24 cellular contexts compared by ENCODE assay signal in the genomic region with DNA sequence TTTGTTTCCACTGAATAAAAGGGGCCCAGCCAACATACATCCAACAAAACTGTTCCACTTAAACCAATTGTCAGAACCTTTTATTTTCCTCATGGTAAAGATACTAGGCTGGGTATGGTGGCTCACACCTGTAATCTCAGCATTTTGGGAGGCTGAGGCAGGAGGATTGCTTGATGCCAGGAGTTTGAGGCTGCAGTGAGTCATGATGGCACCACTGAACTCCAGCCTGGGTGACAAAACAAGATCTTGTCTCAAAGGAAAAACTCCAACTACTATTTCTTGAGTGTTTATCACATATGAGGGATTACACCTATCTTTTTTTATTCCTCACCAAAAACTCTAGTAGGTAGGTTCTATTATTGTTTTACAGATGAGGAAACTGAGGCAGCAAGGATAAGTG. TPM values are rescaled to one million over a fixed set of nuclear protein-coding genes. Genes with fewer than 3 reads are reported as not detected.
DNase-seq lines count a peak whose midpoint lies in the region; FAIRE-seq and TF ChIP-seq lines count a peak whose summit lies in the region.
"Had no signal": no experiment of that assay in that cellular context is flagged by ENCODE, and none has a peak within 500 bp of the region (broad histone marks: within the 10 kb centered on the region; RNA-seq: fewer than 3 reads in every experiment).

No MANE protein-coding gene starts in this region.

- no peak overlapping the region for H3K4me3 ChIP-seq in neutrophil (ENCODE audit: low read depth in 1 of 2, low read length in 1 of 2)
- H3K4me3 ChIP-seq: tibial nerve had no signal

- peak overlapping the region; percentile 48 for H3K27ac Mint-ChIP-seq in activated CD4-positive, alpha-beta T cell treated with anti-CD3 and anti-CD28 coated beads, Interleukin-2, amount 10 ng/mL, durations not matched to agents 24 days and 14 days
- 0 out of 2 replicates have a peak overlapping the region, but pooled peaks have one; percentile 12 for H3K27ac Mint-ChIP-seq in HFFc6
- H3K27ac Mint-ChIP-seq in activated naive CD8-positive, alpha-beta T cell treated with anti-CD3 and anti-CD28 coated beads for 36 hours = peak overlapping the region; percentile 30

- TF ChIP-seq CTCF in HFFc6 (IDR thresholded peaks at IDR 0.05) (no peak), neutrophil (IDR thresholded peaks at IDR 0.05) (no peak)

- no peaks in the 10 kb centered on the region for H3K27me3 Mint-ChIP-seq in activated CD4-positive, alpha-beta T cell treated with anti-CD3 and anti-CD28 coated beads, Interleukin-2, amount 10 ng/mL, durations not matched to agents 24 days and 14 days
- H3K27me3 Mint-ChIP-seq in HFFc6 (ENCODE audit: insufficient read depth) = peaks cover 14% of the 10 kb centered on the region
- no peaks in the 10 kb centered on the region for H3K27me3 Mint-ChIP-seq in activated naive CD8-positive, alpha-beta T cell treated with anti-CD3 and anti-CD28 coated beads for 36 hours
- H3K27me3 Mint-ChIP-seq: activated naive CD8-positive, alpha-beta T cell treated with anti-CD3 and anti-CD28 coated beads, Interleukin-2, amount 10 ng/mL, durations not matched to agents 7 days and 5 days had no signal

- H3K4me3 Mint-ChIP-seq in activated CD4-positive, alpha-beta T cell treated with anti-CD3 and anti-CD28 coated beads, Interleukin-2, amount 10 ng/mL, durations not matched to agents 24 days and 14 days = no peak overlapping the region
- H3K4me3 Mint-ChIP-seq in HFFc6 = no peak overlapping the region
- H3K4me3 Mint-ChIP-seq in activated naive CD8-positive, alpha-beta T cell treated with anti-CD3 and anti-CD28 coated beads for 36 hours = no peak overlapping the region
- H3K4me3 Mint-ChIP-seq: H9 had no signal

- no peaks in the 10 kb centered on the region for H3K9me3 ChIP-seq in neutrophil
- H3K9me3 ChIP-seq: tibial nerve had no signal

- H3K27me3 ChIP-seq in neutrophil = no peaks in the 10 kb centered on the region
- H3K27me3 ChIP-seq: tibial nerve had no signal

- H3K4me1 ChIP-seq in neutrophil (ENCODE audit: control insufficient read depth in 1 of 2, insufficient read depth in 1 of 2, low read depth in 1 of 2, low read length in 1 of 2) = peaks cover 42 to 50% of the 10 kb centered on the region in 2 experiments

- intact Hi-C loops in activated CD4-positive, alpha-beta T cell treated with anti-CD3 and anti-CD28 coated beads, Interleukin-2, amount 10 ng/mL, durations not matched to agents 24 days and 14 days (cut with micrococcal nuclease) = no loop called here

- FAIRE-seq in H54 (lab: Jason Lieb, UNC) = no peak
- FAIRE-seq: A204.1 had no signal

- H3K36me3 Mint-ChIP-seq in activated CD4-positive, alpha-beta T cell treated with anti-CD3 and anti-CD28 coated beads, Interleukin-2, amount 10 ng/mL, durations not matched to agents 24 days and 14 days (ENCODE audit: low read depth) = peaks cover 90% of the 10 kb centered on the region
- H3K36me3 Mint-ChIP-seq in HFFc6 (ENCODE audit: low read depth) = peaks cover 80% of the 10 kb centered on the region
- H3K36me3 Mint-ChIP-seq in activated naive CD8-positive, alpha-beta T cell treated with anti-CD3 and anti-CD28 coated beads for 36 hours = peaks cover 66% of the 10 kb centered on the region

- peak overlapping the region; percentile 67 for H3K27ac ChIP-seq in neutrophil
- H3K27ac ChIP-seq: tibial nerve had no signal

- no peaks in the 10 kb centered on the region for H3K9me3 Mint-ChIP-seq in activated CD4-positive, alpha-beta T cell treated with anti-CD3 and anti-CD28 coated beads, Interleukin-2, amount 10 ng/mL, durations not matched to agents 24 days and 14 days
- no peaks in the 10 kb centered on the region; the same call in 1 of the 2 replicates for H3K9me3 Mint-ChIP-seq in HFFc6
- H3K9me3 Mint-ChIP-seq in activated naive CD8-positive, alpha-beta T cell treated with anti-CD3 and anti-CD28 coated beads for 36 hours = no peaks in the 10 kb centered on the region
- H3K9me3 Mint-ChIP-seq: activated naive CD8-positive, alpha-beta T cell treated with anti-CD3 and anti-CD28 coated beads, Interleukin-2, amount 10 ng/mL, durations not matched to agents 7 days and 5 days; H9 had no signal

- peaks cover 40% of the 10 kb centered on the region for H3K4me1 Mint-ChIP-seq in activated CD4-positive, alpha-beta T cell treated with anti-CD3 and anti-CD28 coated beads, Interleukin-2, amount 10 ng/mL, durations not matched to agents 24 days and 14 days
- peaks cover 24% of the 10 kb centered on the region for H3K4me1 Mint-ChIP-seq in HFFc6 (ENCODE audit: low read depth)
- H3K4me1 Mint-ChIP-seq in activated naive CD8-positive, alpha-beta T cell treated with anti-CD3 and anti-CD28 coated beads for 36 hours = peaks cover 40% of the 10 kb centered on the region

- TF ChIP-seq POLR2A in H54 (IDR thresholded peaks at IDR 0.05; ENCODE audit: low read depth, low read length) = no peak

- no peak for DNase-seq in activated CD4-positive, alpha-beta T cell treated with anti-CD3 and anti-CD28 coated beads, Interleukin-2, amount 10 ng/mL, durations not matched to agents 24 days and 14 days
- no peak for DNase-seq in activated CD4-positive, alpha-beta T cell treated with anti-CD3 and anti-CD28 coated beads for 1 hour
- DNase-seq in HFFc6 = no peak
- DNase-seq in activated naive CD8-positive, alpha-beta T cell treated with anti-CD3 and anti-CD28 coated beads for 36 hours = no peak
- DNase-seq in GM19238 (ENCODE audit: insufficient read length, low spot score) = no peak
- no peak for DNase-seq in effector CD8-positive, alpha-beta T cell (lab: John Stamatoyannopoulos, UW)
- no peak for DNase-seq in H54 (ENCODE audit: insufficient read length, low spot score)
- DNase-seq: activated naive CD8-positive, alpha-beta T cell treated with anti-CD3 and anti-CD28 coated beads, Interleukin-2, amount 10 ng/mL, durations not matched to agents 7 days and 5 days; activated T-cell treated with anti-CD3 and anti-CD28 coated beads, Interleukin-2, amount 50 U/mL, for 48 hours; caudate nucleus; COR-L47; dermis blood vessel endothelial cell; GF-D8; H9; hypothalamus; IMR-90; mesenchymal stem cell; NCI-H1105 treated with DMSO at 0.1 percent for 48 hours; NCI-H2081 treated with DMSO at 0.1 percent for 48 hours; NCI-H345; NCI-H774 had no signal

- peaks cover 71% of the 10 kb centered on the region for H3K36me3 ChIP-seq in neutrophil

RNA-seq across cellular contexts. Expression of a gene that starts 4.7 kb away (rescaled TPM):
- total RNA-seq in activated CD4-positive, alpha-beta T cell treated with anti-CD3 and anti-CD28 coated beads, Interleukin-2, amount 10 ng/mL, durations not matched to agents 24 days and 14 days = 189 and 199 TPM in 2 replicates
- 100 to 1,000 TPM; 156 to 206 (median 179) TPM for total RNA-seq in HFFc6 (2021; fragmentation: NEBNext Ultra II Directional; extraction: Animal tissue kit (Norgen Biotek cat#: 25700))
- 100 to 1,000 TPM; 178 to 187 TPM for total RNA-seq in activated naive CD8-positive, alpha-beta T cell treated with anti-CD3 and anti-CD28 coated beads for 36 hours

RNA-seq across cellular contexts. Expression of a gene that starts 4.9 kb away (rescaled TPM):
- total RNA-seq in activated CD4-positive, alpha-beta T cell treated with anti-CD3 and anti-CD28 coated beads, Interleukin-2, amount 10 ng/mL, durations not matched to agents 24 days and 14 days = 99.6 and 100 TPM in 2 replicates
- 10 to 100 TPM; 43.2 to 55.1 (median 47.5) TPM for total RNA-seq in HFFc6 (2021; fragmentation: NEBNext Ultra II Directional; extraction: Animal tissue kit (Norgen Biotek cat#: 25700))
- 10 to 100 TPM; 91.2 to 91.5 TPM for total RNA-seq in activated naive CD8-positive, alpha-beta T cell treated with anti-CD3 and anti-CD28 coated beads for 36 hours

RNA-seq across cellular contexts. Expression of a gene that starts 19.9 kb away (rescaled TPM):
- 120 and 121 TPM in 2 replicates for total RNA-seq in activated CD4-positive, alpha-beta T cell treated with anti-CD3 and anti-CD28 coated beads, Interleukin-2, amount 10 ng/mL, durations not matched to agents 24 days and 14 days
- 10 to 100 TPM; 45.9 to 53.5 (median 48.7) TPM for total RNA-seq in HFFc6 (2021; fragmentation: NEBNext Ultra II Directional; extraction: Animal tissue kit (Norgen Biotek cat#: 25700))
- 10 to 100 TPM; 91.6 to 93.5 TPM for total RNA-seq in activated naive CD8-positive, alpha-beta T cell treated with anti-CD3 and anti-CD28 coated beads for 36 hours

RNA-seq across cellular contexts. Expression of a gene that starts 48.6 kb away (rescaled TPM):
- 145 and 146 TPM in 2 replicates for total RNA-seq in activated CD4-positive, alpha-beta T cell treated with anti-CD3 and anti-CD28 coated beads, Interleukin-2, amount 10 ng/mL, durations not matched to agents 24 days and 14 days
- total RNA-seq in HFFc6 (2021; fragmentation: NEBNext Ultra II Directional; extraction: Animal tissue kit (Norgen Biotek cat#: 25700)) = 10 to 100 TPM; 76.2 to 88.4 (median 80.2) TPM
- 100 to 1,000 TPM; 105 to 107 TPM for total RNA-seq in activated naive CD8-positive, alpha-beta T cell treated with anti-CD3 and anti-CD28 coated beads for 36 hours

RNA-seq across cellular contexts. Expression of a gene that starts 49.1 kb away (rescaled TPM):
- 81.8 and 82.9 TPM in 2 replicates for total RNA-seq in activated CD4-positive, alpha-beta T cell treated with anti-CD3 and anti-CD28 coated beads, Interleukin-2, amount 10 ng/mL, durations not matched to agents 24 days and 14 days
- 10 to 100 TPM; 70.5 to 83.2 (median 74.8) TPM for total RNA-seq in HFFc6 (2021; fragmentation: NEBNext Ultra II Directional; extraction: Animal tissue kit (Norgen Biotek cat#: 25700))
- 10 to 100 TPM; 91.6 to 93.5 TPM for total RNA-seq in activated naive CD8-positive, alpha-beta T cell treated with anti-CD3 and anti-CD28 coated beads for 36 hours
